In the genomic region with DNA sequence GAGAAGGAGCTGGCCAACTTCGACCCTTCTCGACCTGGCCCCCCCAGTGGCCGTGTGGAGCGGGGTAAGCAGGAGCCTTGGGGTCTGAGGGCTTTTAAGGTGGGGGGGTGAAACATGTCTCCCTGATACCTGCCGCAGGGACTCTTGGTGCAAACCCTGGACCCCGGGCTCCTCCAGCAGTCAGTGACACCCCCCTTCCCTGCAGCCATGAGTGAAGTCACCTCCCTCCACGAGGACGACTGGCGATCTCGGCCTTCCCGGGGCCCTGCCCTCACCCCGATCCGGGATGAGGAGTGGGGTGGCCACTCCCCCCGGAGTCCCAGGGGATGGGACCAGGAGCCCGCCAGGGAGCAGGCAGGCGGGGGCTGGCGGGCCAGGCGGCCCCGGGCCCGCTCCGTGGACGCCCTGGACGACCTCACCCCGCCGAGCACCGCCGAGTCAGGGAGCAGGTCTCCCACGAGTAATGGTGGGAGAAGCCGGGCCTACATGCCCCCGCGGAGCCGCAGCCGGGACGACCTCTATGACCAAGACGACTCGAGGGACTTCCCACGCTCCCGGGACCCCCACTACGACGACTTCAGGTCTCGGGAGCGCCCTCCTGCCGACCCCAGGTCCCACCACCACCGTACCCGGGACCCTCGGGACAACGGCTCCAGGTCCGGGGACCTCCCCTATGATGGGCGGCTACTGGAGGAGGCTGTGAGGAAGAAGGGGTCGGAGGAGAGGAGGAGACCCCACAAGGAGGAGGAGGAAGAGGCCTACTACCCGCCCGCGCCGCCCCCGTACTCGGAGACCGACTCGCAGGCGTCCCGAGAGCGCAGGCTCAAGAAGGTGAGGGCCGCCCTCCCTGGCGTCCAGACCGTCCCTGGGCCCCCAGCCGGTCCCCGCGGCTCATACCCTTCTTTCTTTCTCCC, we compare ENCODE assay signal across 9 cellular contexts. TPM values are rescaled to one million over a fixed set of nuclear protein-coding genes. Genes with fewer than 3 reads are reported as not detected.
DNase-seq lines count a peak whose midpoint lies in the region; ATAC-seq, FAIRE-seq and TF ChIP-seq lines count a peak whose summit lies in the region.
"Had no signal": no experiment of that assay in that cellular context is flagged by ENCODE, and none has a peak within 500 bp of the region (broad histone marks: within the 10 kb centered on the region; RNA-seq: fewer than 3 reads in every experiment).

No MANE protein-coding gene starts in this region.

- intact Hi-C loops in GM12878 (cut with micrococcal nuclease; ENCODE audit: unreplicated experiment) (loop anchor here (5.0 to 10.0 kb wide), 2 partner anchors 80 to 228 kb away; a partner anchor contains a TSS), spleen (cut with DNase I; ENCODE audit: low total_unique reads) (loop anchor here (5.0 kb wide), 1 partner anchor 115 kb away; a partner anchor contains a TSS)

- POLR2A ChIA-PET in GM12878 (lab: Charles Lee), result interaction anchor here (0.6 to 1.6 kb wide), 6 partner anchors 12 to 113 kb away, joined by 3 to 6 read pairs (median 4); a partner anchor contains a TSS

- peak; percentile 11 for DNase-seq in NCI-H1092 (lab: John Stamatoyannopoulos, UW)
- DNase-seq in NCI-H1092 treated with DMSO at 0.1 percent for 48 hours (lab: John Stamatoyannopoulos, UW), result no peak
- no peak for DNase-seq in SK-N-MC (ENCODE audit: low read depth, low spot score)
- no peak for DNase-seq in GM12878 (ENCODE audit: low read depth, low spot score)
- DNase-seq in spleen, result peak; percentile 93
- DNase-seq in KBM-7, result no peak

- no peak for TF ChIP-seq RAD21 in GM12878 (IDR thresholded peaks at IDR 0.05; ENCODE audit: insufficient read depth, low read depth, low read length)

- no peak for TF ChIP-seq EP300 in GM12878 (IDR thresholded peaks at IDR 0.05; ENCODE audit: borderline replicate concordance in 1 of 2, control insufficient read depth in 1 of 2, low read depth in 2 of 2, low read length in 2 of 2)

- H4K20me1 ChIP-seq in GM12878 (ENCODE audit: control insufficient read depth, insufficient read depth), result no peaks in the 10 kb centered on the region

- H3K79me2 ChIP-seq in GM12878 (ENCODE audit: control insufficient read depth, insufficient read depth, low read length), result peaks cover 32% of the 10 kb centered on the region

- peak overlapping the region; percentile 92 for H3K4me2 ChIP-seq in GM12878 (ENCODE audit: control insufficient read depth, insufficient read depth)

- H2AFZ ChIP-seq in GM12878 (ENCODE audit: control insufficient read depth, low read depth, low read length), result peak overlapping the region; percentile 60

- H3K4me1 ChIP-seq in GM12878 (ENCODE audit: control insufficient read depth, insufficient read depth, low read length), result peaks cover 17% of the 10 kb centered on the region
- peaks cover 5% of the 10 kb centered on the region for H3K4me1 ChIP-seq in iPS-20b (ENCODE audit: insufficient read depth, low read length)
- peaks cover 28 to 65% (median 61%) of the 10 kb centered on the region in 6 donors for H3K4me1 ChIP-seq in spleen

- SMC1A ChIA-PET in GM12878 (lab: Charles Lee; ENCODE audit: uncharacterized antibody, unreplicated experiment), result interaction anchor here (0.9 kb wide), 1 partner anchor 325 kb away, joined by 3 read pairs; no protein-coding TSS in a partner anchor

- RAD21 ChIA-PET in GM12878 (lab: Charles Lee; ENCODE audit: unreplicated experiment), result interaction anchor here (0.7 to 1.3 kb wide), 3 partner anchors 83 to 126 kb away, joined by 3 to 9 read pairs (median 3); no protein-coding TSS in a partner anchor

- ATAC-seq in GM12878 (peak; percentile 56), GM21423 (IDR thresholded peaks at IDR 0.05; ENCODE audit: unreplicated experiment) (no peak)

- H3K9ac ChIP-seq in SK-N-MC (ENCODE audit: insufficient read length) (peak overlapping the region; percentile 98), GM12878 (ENCODE audit: control insufficient read depth, insufficient read depth, low read length) (peak overlapping the region; percentile 98), iPS-20b (ENCODE audit: low read depth, low read length) (peak overlapping the region; percentile 88)

- 4% methylated on average over 64 of the region's 67 CpGs for WGBS in GM12878 (ENCODE audit: insufficient coverage, insufficient replicate concordance, low lambda C conversion rate, missing lambda C conversion rate)
- WGBS in spleen, 5 donors, result 9 to 24% (median 11%) methylated on average over 22 to 67 of the region's 67 CpGs

- CTCF ChIA-PET in GM12878 (lab: Yijun Ruan, JAX), result interaction anchor here (0.6 to 3.5 kb wide), 2 partner anchors 125 to 323 kb away, joined by 4 to 33 read pairs; no protein-coding TSS in a partner anchor

- peaks cover 20% of the 10 kb centered on the region; the same call in 1 of the 2 replicates for H3K36me3 ChIP-seq in SK-N-MC (ENCODE audit: insufficient read depth, low read length)
- peaks cover 15 to 28% of the 10 kb centered on the region in 2 experiments for H3K36me3 ChIP-seq in GM12878 (ENCODE audit: control insufficient read depth in 2 of 2, insufficient read depth in 2 of 2, low read length in 1 of 2)
- H3K36me3 ChIP-seq in iPS-20b (ENCODE audit: insufficient read depth, low read depth, low read length), result peaks cover 68% of the 10 kb centered on the region
- peaks cover 0 to 51% (median 18%) of the 10 kb centered on the region in 6 donors for H3K36me3 ChIP-seq in spleen

- TF ChIP-seq CTCF in GM12878 (IDR thresholded peaks at IDR 0.05 in 2 of 3, conservative IDR thresholded peaks at IDR 0.05 in 1 of 3; ENCODE audit: control insufficient read depth in 2 of 3, extremely low read depth in 1 of 3, insufficient read depth in 1 of 3, low read depth in 3 of 3, low read length in 3 of 3) (no peak), spleen (IDR thresholded peaks at IDR 0.05 in 8 of 11, conservative IDR thresholded peaks at IDR 0.05 in 3 of 11) (no peak)

- H3K4me3 ChIP-seq in SK-N-MC, result peak overlapping the region; percentile 97
- peak overlapping the region; percentile 82 for H3K4me3 ChIP-seq in GM12878
- peak overlapping the region; percentile 84 for H3K4me3 ChIP-seq in iPS-20b (ENCODE audit: low read length)
- H3K4me3 ChIP-seq in spleen, result peak overlapping the region; percentile 64 to 90 (median 72)

- in situ Hi-C loops in GM12878 (cut with MboI), result no loop called here
- in situ Hi-C loops in KBM-7 (cut with MboI; ENCODE audit: low pct_unique_long_range_greater_than_20kb, low sequenced_read_pairs), result no loop called here

- TF ChIP-seq POLR2A in GM12878 (IDR thresholded peaks at IDR 0.05; ENCODE audit: low read depth, low read length) (peak; percentile 64), spleen (IDR thresholded peaks at IDR 0.05) (no peak)

- H3K27ac ChIP-seq in SK-N-MC (peak overlapping the region; percentile 84), GM12878 (ENCODE audit: control insufficient read depth, insufficient read depth) (peak overlapping the region; percentile 96), iPS-20b (ENCODE audit: low read length) (peak overlapping the region; percentile 76), spleen (peak overlapping the region; percentile 93 to 97 (median 94))

- H3K9me3 ChIP-seq in SK-N-MC (ENCODE audit: low read depth, low read length), result no peaks in the 10 kb centered on the region
- no peaks in the 10 kb centered on the region for H3K9me3 ChIP-seq in GM12878 (replicated peaks; ENCODE audit: control insufficient read depth, insufficient read depth, low read length)
- H3K9me3 ChIP-seq in iPS-20b (ENCODE audit: insufficient read depth, low read depth, low read length), result no peaks in the 10 kb centered on the region
- H3K9me3 ChIP-seq in spleen, result no peaks in the 10 kb centered on the region

- H3K27me3 ChIP-seq in GM12878 (replicated peaks in 1 of 2; ENCODE audit: control insufficient read depth in 2 of 2, insufficient read depth in 2 of 2, low read length in 1 of 2), result no peaks in the 10 kb centered on the region
- no peaks in the 10 kb centered on the region for H3K27me3 ChIP-seq in iPS-20b (ENCODE audit: insufficient read depth, low read length)
- no peaks in the 10 kb centered on the region for H3K27me3 ChIP-seq in spleen (replicated peaks in 1 of 7)

- FAIRE-seq in GM12878 (lab: Jason Lieb, UNC), result no peak
- FAIRE-seq: G401.6 had no signal

- TSS peak; percentile 89 for BruUV-seq in GM12878 (replicated peaks; lab: Mats Ljungman, UMichigan)

RNA-seq across cellular contexts. Expression of a gene that starts 1.6 kb away (rescaled TPM):
- total RNA-seq in GM12878 (2013; cell fraction: nucleolus; rRNA removed), result 101 and 123 TPM in 2 replicates
- total RNA-seq in GM12878 (2014; rRNA removed) (80.2 and 94.2 TPM in 2 replicates), GM12878 (2014; rRNA removed; fragmentation: Illumina TruSeq; extraction: Trizol) (49.2 and 62.2 TPM in 2 replicates), GM12878 (2021) (131 and 143 TPM in 2 replicates), spleen (100 to 1,000 TPM; 133 to 206 (median 157) TPM)
- polyA plus RNA-seq in GM12878 (2011; ENCODE audit: low read depth), result 38.1 TPM
- polyA plus RNA-seq in GM12878 (2011; rRNA removed) (108 and 157 TPM in 2 replicates), GM12878 (2014; fragmentation: Illumina TruSeq; extraction: Trizol) (47.1 and 68.9 TPM in 2 replicates), GM12878 (2014; fragmentation: Nextera tagmentation; extraction: Ambion mirVana) (1 to 10 TPM in 1 of 2 experiments, under 1 TPM in 1; 0.56 to 2.1 TPM), GM12878 (2014; rRNA removed) (131 and 157 TPM in 2 replicates), GM12878 (2016; fragmentation: Nextera tagmentation; extraction: Ambion mirVana) (10 to 100 TPM; 13.4 to 13.6 TPM), spleen (100 to 1,000 TPM; 132 to 205 (median 145) TPM)
- 108 and 167 TPM in 2 replicates for polyA plus RNA-seq in GM12878 (2011; cell fraction: cytosol; rRNA removed)
- 228 and 254 TPM in 2 replicates for polyA plus RNA-seq in GM12878 (2011; cell fraction: nucleus; rRNA removed)
- 133 and 151 TPM in 2 replicates for polyA plus RNA-seq in GM12878 (2012)
- polyA minus RNA-seq in GM12878 (2011; rRNA and poly(A)+ RNA removed), result 84.5 and 85.5 TPM in 2 replicates
- 46.8 and 58.7 TPM in 2 replicates for polyA minus RNA-seq in GM12878 (2011; cell fraction: cytosol; rRNA and poly(A)+ RNA removed)
- polyA minus RNA-seq in GM12878 (2011; cell fraction: nucleus; rRNA and poly(A)+ RNA removed), result 33.0 and 57.6 TPM in 2 replicates

RNA-seq across cellular contexts. Expression of a gene that starts 15.2 kb away (rescaled TPM):
- total RNA-seq in GM12878 (2013; cell fraction: nucleolus; rRNA removed), result 0.17 TPM in 1 of 2 replicates, not detected in the other
- total RNA-seq in GM12878 (2014; rRNA removed) (0.45 TPM in 1 of 2 replicates, not detected in the other), GM12878 (2014; rRNA removed; fragmentation: Illumina TruSeq; extraction: Trizol) (0.36 TPM in 1 of 2 replicates, not detected in the other), GM12878 (2021) (not detected in 2 replicates), spleen (under 1 TPM in 2 of 7 donors, not detected in 5; 0.60 to 0.67 TPM)
- 0.31 TPM for polyA plus RNA-seq in GM12878 (2011; ENCODE audit: low read depth)
- polyA plus RNA-seq in GM12878 (2011; rRNA removed) (0.03 TPM in 1 of 2 replicates, not detected in the other), GM12878 (2014; fragmentation: Illumina TruSeq; extraction: Trizol) (0.10 TPM in 1 of 2 replicates, not detected in the other), GM12878 (2014; fragmentation: Nextera tagmentation; extraction: Ambion mirVana) (under 1 TPM; 0.58 to 0.71 TPM), GM12878 (2014; rRNA removed) (0.53 TPM in 1 of 2 replicates, not detected in the other), GM12878 (2016; fragmentation: Nextera tagmentation; extraction: Ambion mirVana) (under 1 TPM; 0.23 to 0.63 TPM), spleen (1 to 10 TPM in 2 of 3 donors, under 1 TPM in 1; 0.48 to 5.0 (median 2.0) TPM)
- polyA plus RNA-seq in GM12878 (2011; cell fraction: cytosol; rRNA removed), result 0.15 TPM in 1 of 2 replicates, not detected in the other
- 0.42 and 0.45 TPM in 2 replicates for polyA plus RNA-seq in GM12878 (2011; cell fraction: nucleus; rRNA removed)
- 0.17 and 0.26 TPM in 2 replicates for polyA plus RNA-seq in GM12878 (2012)
- polyA minus RNA-seq in GM12878 (2011; rRNA and poly(A)+ RNA removed), result 0.07 and 0.15 TPM in 2 replicates
- not detected in 2 replicates for polyA minus RNA-seq in GM12878 (2011; cell fraction: cytosol; rRNA and poly(A)+ RNA removed)
- polyA minus RNA-seq in GM12878 (2011; cell fraction: nucleus; rRNA and poly(A)+ RNA removed), result 0.24 and 0.77 TPM in 2 replicates

RNA-seq across cellular contexts. Expression of a gene that starts 18.4 kb away (rescaled TPM):
- total RNA-seq in GM12878 (2013; cell fraction: nucleolus; rRNA removed), result 33.1 and 34.6 TPM in 2 replicates
- total RNA-seq in GM12878 (2014; rRNA removed), result 36.9 and 48.1 TPM in 2 replicates
- 7.5 and 14.4 TPM in 2 replicates for total RNA-seq in GM12878 (2014; rRNA removed; fragmentation: Illumina TruSeq; extraction: Trizol)
- 44.1 and 48.8 TPM in 2 replicates for total RNA-seq in GM12878 (2021)
- polyA plus RNA-seq in GM12878 (2011; ENCODE audit: low read depth), result 7.4 TPM
- 6.1 and 24.3 TPM in 2 replicates for polyA plus RNA-seq in GM12878 (2011; rRNA removed)
- polyA plus RNA-seq in GM12878 (2011; cell fraction: cytosol; rRNA removed), result 22.8 and 24.7 TPM in 2 replicates
- 64.4 and 68.8 TPM in 2 replicates for polyA plus RNA-seq in GM12878 (2011; cell fraction: nucleus; rRNA removed)
- polyA plus RNA-seq in GM12878 (2012), result 20.0 and 27.4 TPM in 2 replicates
- polyA plus RNA-seq in GM12878 (2014; fragmentation: Illumina TruSeq; extraction: Trizol), result 3.3 and 12.4 TPM in 2 replicates
- polyA plus RNA-seq in GM12878 (2014; fragmentation: Nextera tagmentation; extraction: Ambion mirVana), result under 1 TPM; 0.26 to 0.84 TPM
- 28.3 and 37.6 TPM in 2 replicates for polyA plus RNA-seq in GM12878 (2014; rRNA removed)
- 10 to 100 TPM; 35.7 to 53.9 TPM for polyA plus RNA-seq in GM12878 (2016; fragmentation: Nextera tagmentation; extraction: Ambion mirVana)
- 21.7 and 34.3 TPM in 2 replicates for polyA minus RNA-seq in GM12878 (2011; rRNA and poly(A)+ RNA removed)
- 35.6 and 45.4 TPM in 2 replicates for polyA minus RNA-seq in GM12878 (2011; cell fraction: cytosol; rRNA and poly(A)+ RNA removed)
- 41.6 and 85.2 TPM in 2 replicates for polyA minus RNA-seq in GM12878 (2011; cell fraction: nucleus; rRNA and poly(A)+ RNA removed)
- 10 to 100 TPM; 18.1 to 30.2 (median 21.6) TPM for total RNA-seq in spleen
- 10 to 100 TPM; 10.9 to 17.4 (median 11.2) TPM for polyA plus RNA-seq in spleen

RNA-seq across cellular contexts. Expression of a gene that starts 24.8 kb away (rescaled TPM):
- total RNA-seq in GM12878 (2013; cell fraction: nucleolus; rRNA removed), result 1.0 and 2.8 TPM in 2 replicates
- 0.11 and 0.17 TPM in 2 replicates for total RNA-seq in GM12878 (2014; rRNA removed)
- 0.05 and 0.09 TPM in 2 replicates for total RNA-seq in GM12878 (2014; rRNA removed; fragmentation: Illumina TruSeq; extraction: Trizol)
- total RNA-seq in GM12878 (2021), result 0.27 and 0.56 TPM in 2 replicates
- not detected for polyA plus RNA-seq in GM12878 (2011; ENCODE audit: low read depth)
- 0.03 and 0.23 TPM in 2 replicates for polyA plus RNA-seq in GM12878 (2011; rRNA removed)
- 0.10 and 0.13 TPM in 2 replicates for polyA plus RNA-seq in GM12878 (2011; cell fraction: cytosol; rRNA removed)
- polyA plus RNA-seq in GM12878 (2011; cell fraction: nucleus; rRNA removed), result 0.26 and 0.28 TPM in 2 replicates
- polyA plus RNA-seq in GM12878 (2012), result 0.11 TPM in 1 of 2 replicates, not detected in the other
- 0.06 TPM in 2 replicates for polyA plus RNA-seq in GM12878 (2014; fragmentation: Illumina TruSeq; extraction: Trizol)
- polyA plus RNA-seq in GM12878 (2014; fragmentation: Nextera tagmentation; extraction: Ambion mirVana), result not detected
- 0.63 and 0.82 TPM in 2 replicates for polyA plus RNA-seq in GM12878 (2014; rRNA removed)
- under 1 TPM; 0.16 to 0.23 TPM for polyA plus RNA-seq in GM12878 (2016; fragmentation: Nextera tagmentation; extraction: Ambion mirVana)
- 0.10 and 0.22 TPM in 2 replicates for polyA minus RNA-seq in GM12878 (2011; rRNA and poly(A)+ RNA removed)
- 0.53 TPM in 1 of 2 replicates, not detected in the other for polyA minus RNA-seq in GM12878 (2011; cell fraction: cytosol; rRNA and poly(A)+ RNA removed)
- polyA minus RNA-seq in GM12878 (2011; cell fraction: nucleus; rRNA and poly(A)+ RNA removed), result not detected in 2 replicates
- 10 to 100 TPM in 3 of 7 donors, under 1 TPM in 2, not detected in 2; 0.26 to 55.2 (median 35.1) TPM for total RNA-seq in spleen
- polyA plus RNA-seq in spleen, result under 1 TPM; 0.07 to 0.42 (median 0.16) TPM

RNA-seq across cellular contexts. Expression of a gene that starts 38.6 kb away (rescaled TPM):
- not detected in 2 replicates for total RNA-seq in GM12878 (2013; cell fraction: nucleolus; rRNA removed)
- total RNA-seq in GM12878 (2014; rRNA removed), result not detected in 2 replicates
- total RNA-seq in GM12878 (2014; rRNA removed; fragmentation: Illumina TruSeq; extraction: Trizol), result not detected in 2 replicates
- not detected in 2 replicates for total RNA-seq in GM12878 (2021)
- polyA plus RNA-seq in GM12878 (2011; ENCODE audit: low read depth), result not detected
- polyA plus RNA-seq in GM12878 (2011; rRNA removed), result 0.05 TPM in 1 of 2 replicates, not detected in the other
- polyA plus RNA-seq in GM12878 (2011; cell fraction: cytosol; rRNA removed), result not detected in 2 replicates
- polyA plus RNA-seq in GM12878 (2011; cell fraction: nucleus; rRNA removed), result not detected in 2 replicates
- polyA plus RNA-seq in GM12878 (2012), result not detected in 2 replicates
- not detected in 2 replicates for polyA plus RNA-seq in GM12878 (2014; fragmentation: Illumina TruSeq; extraction: Trizol)
- not detected for polyA plus RNA-seq in GM12878 (2014; fragmentation: Nextera tagmentation; extraction: Ambion mirVana)
- not detected in 2 replicates for polyA plus RNA-seq in GM12878 (2014; rRNA removed)
- not detected for polyA plus RNA-seq in GM12878 (2016; fragmentation: Nextera tagmentation; extraction: Ambion mirVana)
- not detected in 2 replicates for polyA minus RNA-seq in GM12878 (2011; rRNA and poly(A)+ RNA removed)
- not detected in 2 replicates for polyA minus RNA-seq in GM12878 (2011; cell fraction: cytosol; rRNA and poly(A)+ RNA removed)
- polyA minus RNA-seq in GM12878 (2011; cell fraction: nucleus; rRNA and poly(A)+ RNA removed), result not detected in 2 replicates
- under 1 TPM in 1 of 7 donors, not detected in 6; 0.51 TPM for total RNA-seq in spleen
- polyA plus RNA-seq in spleen, result under 1 TPM in 2 of 3 donors, not detected in 1; 0.48 to 0.61 TPM

Comparison
In these comparisons a context has a peak if more than half of its experiments do, and no peak if none do; other contexts are left out.
1. DNase-seq: peak in NCI-H1092 (single experiment) and spleen (single experiment); none in NCI-H1092 treated with DMSO at 0.1 percent for 48 hours (single experiment), SK-N-MC (single experiment), GM12878 (single experiment) and KBM-7 (single experiment).
2. Peak in every context shown above with its lines, with median percentiles within 50 percentile points of each other: H3K27ac ChIP-seq, H3K4me3 ChIP-seq and H3K9ac ChIP-seq.